ENCODE assay signal across 8 cellular contexts in genomic region chr1:29181413-29182225, GRCh38. TPM values are rescaled to one million over a fixed set of nuclear protein-coding genes. Genes with fewer than 3 reads are reported as not detected.
DNase-seq lines count a peak whose midpoint lies in the region; ATAC-seq and TF ChIP-seq lines count a peak whose summit lies in the region.

Gene SRSF4, minus strand, starts transcription at chr1:29181900. Its CDS starts 148 bp downstream, at chr1:29181752.

- H3K27me3 ChIP-seq in left ventricle myocardium inferior (ENCODE audit: low read depth) (no peaks in the 10 kb centered on the region), prostate gland (replicated peaks; ENCODE audit: insufficient read depth) (no peaks in the 10 kb centered on the region)

- ATAC-seq in GM18499 (IDR thresholded peaks at IDR 0.05; ENCODE audit: insufficient read depth, unreplicated experiment) (peak; percentile 73), HG02943 (IDR thresholded peaks at IDR 0.05; ENCODE audit: low read depth, unreplicated experiment) (peak; percentile 78)

- H3K36me3 ChIP-seq in left ventricle myocardium inferior = peaks cover 6% of the 10 kb centered on the region
- no peaks in the 10 kb centered on the region for H3K36me3 ChIP-seq in prostate gland
- H3K36me3 ChIP-seq in urinary bladder (ENCODE audit: insufficient read depth) = no peaks in the 10 kb centered on the region

- DNase-seq in NCI-H187 (lab: John Stamatoyannopoulos, UW) = peak; percentile 93 to 97
- peak; percentile 98 to 99 (median 98) for DNase-seq in T-helper 2 cell
- DNase-seq in left ventricle myocardium inferior = peak; percentile 99
- DNase-seq in prostate gland (ENCODE audit: low spot score) = peak; percentile 98

- peaks cover 58% of the 10 kb centered on the region for H3K4me1 ChIP-seq in left ventricle myocardium inferior
- no peaks in the 10 kb centered on the region for H3K4me1 ChIP-seq in prostate gland (replicated peaks)
- peaks cover 7% of the 10 kb centered on the region for H3K4me1 ChIP-seq in urinary bladder (ENCODE audit: insufficient read depth)

- H3K4me3 ChIP-seq in left ventricle myocardium inferior (peak within 1 kb of the TSS; percentile 99), prostate gland (peak within 1 kb of the TSS; percentile 97 to 98), urinary bladder (ENCODE audit: low read depth, low read length) (peak within 1 kb of the TSS; percentile 80)

- intact Hi-C loops in left ventricle myocardium inferior (cut with micrococcal nuclease) (no loop called here), prostate gland (cut with DNase I) (loop anchor here (2.0 kb wide), 1 partner anchor 57 kb away; no protein-coding TSS in a partner anchor)

- TF ChIP-seq CTCF in left ventricle myocardium inferior (IDR thresholded peaks at IDR 0.05; ENCODE audit: borderline replicate concordance) = peak; percentile 72
- peak; percentile 80 to 96 (median 88) for TF ChIP-seq CTCF in prostate gland (IDR thresholded peaks at IDR 0.05)

- H3K9me3 ChIP-seq in left ventricle myocardium inferior (replicated peaks) (no peaks in the 10 kb centered on the region), prostate gland (no peaks in the 10 kb centered on the region)

- peak; percentile 88 for TF ChIP-seq POLR2A in prostate gland (IDR thresholded peaks at IDR 0.05)

- WGBS in prostate gland = under 1% methylated on average over 59 of the region's 100 CpGs
- under 1% methylated on average over 100 of the region's 100 CpGs for WGBS in urinary bladder

- peak within 1 kb of the TSS; percentile 96 for H3K27ac ChIP-seq in angular gyrus (ENCODE audit: low read depth, low read length)
- peak within 1 kb of the TSS; percentile 100 for H3K27ac ChIP-seq in left ventricle myocardium inferior (replicated peaks)
- peak within 1 kb of the TSS; percentile 100 for H3K27ac ChIP-seq in prostate gland
- peak within 1 kb of the TSS; percentile 100 for H3K27ac ChIP-seq in urinary bladder (ENCODE audit: low read depth)

RNA-seq across cellular contexts. Expression of gene SRSF4, which starts in this region (rescaled TPM):
- total RNA-seq in left ventricle myocardium inferior (51.1 TPM), prostate gland (10 to 100 TPM; 55.2 to 65.7 TPM), urinary bladder (57.3 TPM)
- polyA plus RNA-seq in urinary bladder = 88.1 TPM

Comparison
In these comparisons a context has a peak if more than half of its experiments do, and no peak if none do; other contexts are left out.
1. Peak in every context shown above with its lines: DNase-seq, ATAC-seq, H3K4me3 ChIP-seq and H3K27ac ChIP-seq.